ENCODE assay signal across 20 cellular contexts in genomic region chr19:13741893-13742292, GRCh38. TPM values are rescaled to one million over a fixed set of nuclear protein-coding genes. Genes with fewer than 3 reads are reported as not detected.
DNase-seq lines count a peak whose midpoint lies in the region; ATAC-seq, FAIRE-seq and TF ChIP-seq lines count a peak whose summit lies in the region.
"Had no signal": no experiment of that assay in that cellular context is flagged by ENCODE, and none has a peak within 500 bp of the region (broad histone marks: within the 10 kb centered on the region; RNA-seq: fewer than 3 reads in every experiment).

No MANE protein-coding gene starts in this region.

- H3K27me3 Mint-ChIP-seq in dendritic cell treated with granulocyte-macrophage colony-stimulating factor and Interleukin-4, amounts not matched to agents 40 ng/mL and 50 ng/mL, for 4 days = no peaks in the 10 kb centered on the region
- H3K27me3 Mint-ChIP-seq in neural crest cell (ENCODE audit: low read depth) = no peaks in the 10 kb centered on the region
- H3K27me3 Mint-ChIP-seq: CD4-positive, alpha-beta memory T cell had no signal

- in situ Hi-C loops in HepG2 (cut with HindIII; ENCODE audit: extremely low pct_ligation_motif_present, low pct_unique_long_range_greater_than_20kb) = no loop called here
- in situ Hi-C loops in HAP-1 (cut with MboI; ENCODE audit: low sequenced_read_pairs) = no loop called here

- no peaks in the 10 kb centered on the region for H3K27me3 ChIP-seq in HepG2 (ENCODE audit: control insufficient read depth in 1 of 2, insufficient read depth in 2 of 2, low read length in 2 of 2)
- no peaks in the 10 kb centered on the region for H3K27me3 ChIP-seq in right lobe of liver
- no peaks in the 10 kb centered on the region for H3K27me3 ChIP-seq in tibial nerve
- H3K27me3 ChIP-seq in HAP-1 (ENCODE audit: low read depth) = no peaks in the 10 kb centered on the region
- H3K27me3 ChIP-seq: BLaER1 had no signal

- DNase-seq in HepG2 (ENCODE audit: low spot score) (no peak), right lobe of liver (no peak), neural crest cell (ENCODE audit: low read depth, low spot score) (no peak), NOMO-1 treated with dmso at 0.1 percent for 144 hours (lab: John Stamatoyannopoulos, UW; ENCODE audit: unreplicated experiment) (no peak), tibial nerve (ENCODE audit: low spot score in 2 of 2) (no peak), HAP-1 (ENCODE audit: low spot score in 2 of 2) (no peak), cortex of kidney (lab: John Stamatoyannopoulos, UW) (no peak)
- DNase-seq: CD4-positive, alpha-beta memory T cell; DMS153; DMS79; GDM1; GM23248 had no signal

- H3K9me3 ChIP-seq in HepG2 (ENCODE audit: low read length) (no peaks in the 10 kb centered on the region), right lobe of liver (no peaks in the 10 kb centered on the region), tibial nerve (no peaks in the 10 kb centered on the region), HAP-1 (0 out of 2 replicates have a peak, but pooled peaks cover 3% of the 10 kb centered on the region)
- H3K9me3 ChIP-seq: A549, BLaER1 had no signal

- TF ChIP-seq EP300 in HepG2 (IDR thresholded peaks at IDR 0.05; ENCODE audit: low read depth in 2 of 2, low read length in 2 of 2) (no peak), HepG2 (CRISPR knock-in tag; IDR thresholded peaks at IDR 0.05; ENCODE audit: borderline replicate concordance) (no peak), tibial nerve (IDR thresholded peaks at IDR 0.05) (no peak)

- intact Hi-C loops in HepG2 (cut with micrococcal nuclease; ENCODE audit: unreplicated experiment) (no loop called here), right lobe of liver (cut with DNase I) (no loop called here)
- intact Hi-C loops in dendritic cell treated with granulocyte-macrophage colony-stimulating factor and Interleukin-4, amounts not matched to agents 40 ng/mL and 50 ng/mL, for 4 days (cut with micrococcal nuclease) = no loop called here

- ATAC-seq in HepG2 (no peak), right lobe of liver (no peak)
- ATAC-seq: A549 had no signal

- 77% methylated on average over 2 of the region's 2 CpGs for WGBS in HepG2 (ENCODE audit: low lambda C conversion rate)
- 80% methylated on average over 1 of the region's 2 CpGs for WGBS in right lobe of liver (ENCODE audit: insufficient coverage, low coverage, low lambda C conversion rate, missing lambda C conversion rate)
- WGBS in tibial nerve, 2 donors = 78 to 93% methylated on average over 2 of the region's 2 CpGs

- H3K4me3 ChIP-seq in HepG2 (replicated peaks in 1 of 3; ENCODE audit: insufficient read depth in 1 of 3, low read depth in 2 of 3, low read length in 3 of 3) (no peak overlapping the region), right lobe of liver (no peak overlapping the region), tibial nerve (no peak overlapping the region), HAP-1 (no peak overlapping the region)
- H3K4me3 ChIP-seq: A549, BLaER1, GM23248 had no signal

- no peak for TF ChIP-seq RAD21 in HepG2 (CRISPR knock-in tag; IDR thresholded peaks at IDR 0.05)

- H3K27ac Mint-ChIP-seq in dendritic cell treated with granulocyte-macrophage colony-stimulating factor and Interleukin-4, amounts not matched to agents 40 ng/mL and 50 ng/mL, for 4 days = peak overlapping the region; percentile 76
- H3K27ac Mint-ChIP-seq in neural crest cell (ENCODE audit: unreplicated experiment) = peak overlapping the region; percentile 37
- H3K27ac Mint-ChIP-seq: CD4-positive, alpha-beta memory T cell had no signal

- H3K27ac ChIP-seq in HepG2 (ENCODE audit: extremely low read length, insufficient read depth, low read length) = no peak overlapping the region
- H3K27ac ChIP-seq in right lobe of liver = no peak overlapping the region
- H3K27ac ChIP-seq in tibial nerve = no peak overlapping the region
- H3K27ac ChIP-seq: 22Rv1, A549, BLaER1, GM23248 had no signal

- POLR2A ChIA-PET in HepG2 (lab: Yijun Ruan, JAX) = interaction anchor here (1.4 kb wide), 1 partner anchor 11 kb away, joined by 4 read pairs; no protein-coding TSS in a partner anchor

- H3K9me3 Mint-ChIP-seq in dendritic cell treated with granulocyte-macrophage colony-stimulating factor and Interleukin-4, amounts not matched to agents 40 ng/mL and 50 ng/mL, for 4 days = no peaks in the 10 kb centered on the region
- H3K9me3 Mint-ChIP-seq in neural crest cell = peaks cover 1% of the 10 kb centered on the region
- H3K9me3 Mint-ChIP-seq: CD4-positive, alpha-beta memory T cell had no signal

- no peak overlapping the region for H3K4me2 ChIP-seq in HepG2 (ENCODE audit: low read depth, low read length)
- H3K4me2 ChIP-seq: A549, BLaER1 had no signal

- no peak overlapping the region for H3K9ac ChIP-seq in HepG2 (ENCODE audit: insufficient read depth, low read depth, low read length)
- H3K9ac ChIP-seq: BLaER1, GM23248 had no signal

- H3K4me3 Mint-ChIP-seq in dendritic cell treated with granulocyte-macrophage colony-stimulating factor and Interleukin-4, amounts not matched to agents 40 ng/mL and 50 ng/mL, for 4 days = no peak overlapping the region
- H3K4me3 Mint-ChIP-seq in neural crest cell = no peak overlapping the region
- H3K4me3 Mint-ChIP-seq: CD14-positive monocyte; CD4-positive, alpha-beta memory T cell had no signal

- no peaks in the 10 kb centered on the region for H3K79me2 ChIP-seq in HepG2 (ENCODE audit: insufficient read depth, low read length)

- no peaks in the 10 kb centered on the region for H3K36me3 Mint-ChIP-seq in dendritic cell treated with granulocyte-macrophage colony-stimulating factor and Interleukin-4, amounts not matched to agents 40 ng/mL and 50 ng/mL, for 4 days (ENCODE audit: low read depth)
- H3K36me3 Mint-ChIP-seq in neural crest cell (ENCODE audit: low read depth) = peaks cover 4% of the 10 kb centered on the region

- H3K36me3 ChIP-seq in HepG2 (replicated peaks in 1 of 2; ENCODE audit: control insufficient read depth in 1 of 2, insufficient read depth in 2 of 2, low read length in 2 of 2) (peaks cover 0 to 3% of the 10 kb centered on the region in 2 experiments; a peak in 1 of 5 replicates), right lobe of liver (no peaks in the 10 kb centered on the region), tibial nerve (peaks cover 0 to 14% (median 0%) of the 10 kb centered on the region in 3 donors), HAP-1 (replicated peaks) (peaks cover 3% of the 10 kb centered on the region; the same call in 1 of the 2 replicates)

- CTCF ChIA-PET in HepG2 (lab: Yijun Ruan, JAX; ENCODE audit: low intra/inter-chr PET ratio, low total read pairs) = no interaction called here

- H2AFZ ChIP-seq in HepG2 (ENCODE audit: low read length) = no peak overlapping the region
- H2AFZ ChIP-seq: GM23248 had no signal

- no peak for FAIRE-seq in HepG2 (lab: Jason Lieb, UNC)
- FAIRE-seq: A549, GM12892, GM18507, H54 had no signal

- no peaks in the 10 kb centered on the region for H4K20me1 ChIP-seq in HepG2 (ENCODE audit: insufficient read depth, low read length)
- H4K20me1 ChIP-seq: BLaER1 had no signal

- H3K4me1 ChIP-seq in HepG2 (ENCODE audit: insufficient read depth, low read length) (peaks cover 14% of the 10 kb centered on the region), right lobe of liver (no peaks in the 10 kb centered on the region), tibial nerve (no peaks in the 10 kb centered on the region), HAP-1 (peaks cover 6% of the 10 kb centered on the region; the same call in 1 of the 2 replicates)
- H3K4me1 ChIP-seq: A549 had no signal

- H3K4me1 Mint-ChIP-seq in dendritic cell treated with granulocyte-macrophage colony-stimulating factor and Interleukin-4, amounts not matched to agents 40 ng/mL and 50 ng/mL, for 4 days (ENCODE audit: low read depth) = peaks cover 33% of the 10 kb centered on the region
- no peaks in the 10 kb centered on the region for H3K4me1 Mint-ChIP-seq in neural crest cell

- TF ChIP-seq POLR2A in HepG2 (IDR thresholded peaks at IDR 0.05; ENCODE audit: insufficient read depth in 1 of 2, low read depth in 2 of 2, low read length in 2 of 2) (no peak), right lobe of liver (IDR thresholded peaks at IDR 0.05) (no peak), tibial nerve (IDR thresholded peaks at IDR 0.05) (no peak)

- no peak for TF ChIP-seq CTCF in HepG2 (CRISPR knock-in tag; IDR thresholded peaks at IDR 0.05)
- TF ChIP-seq CTCF in right lobe of liver (IDR thresholded peaks at IDR 0.05) = no peak
- TF ChIP-seq CTCF in neural crest cell (conservative IDR thresholded peaks at IDR 0.05) = no peak
- TF ChIP-seq CTCF in tibial nerve (IDR thresholded peaks at IDR 0.05) = no peak

- no TSS peak for BruUV-seq in HepG2 (replicated peaks; lab: Mats Ljungman, UMichigan)

RNA-seq across cellular contexts. Expression of gene MRI1, which starts 22.4 kb away (rescaled TPM):
- 15.3 and 20.1 TPM in 2 replicates for total RNA-seq in HepG2 (2016; rRNA removed; fragmentation: Illumina TruSeq; extraction: Trizol)
- 2.2 and 3.3 TPM in 2 replicates for total RNA-seq in HepG2 (2016; cell fraction: cytosol; rRNA removed; fragmentation: Illumina TruSeq; extraction: Trizol; ENCODE audit: low read depth)
- total RNA-seq in HepG2 (2016; cell fraction: insoluble cytoplasmic fraction; rRNA removed; fragmentation: Illumina TruSeq; extraction: Trizol) = 15.0 and 19.2 TPM in 2 replicates
- 5.4 and 5.5 TPM in 2 replicates for total RNA-seq in HepG2 (2016; cell fraction: membrane; rRNA removed; fragmentation: Illumina TruSeq; extraction: Trizol)
- total RNA-seq in HepG2 (2016; cell fraction: nucleus; rRNA removed; fragmentation: Illumina TruSeq; extraction: Trizol) = 16.8 and 19.8 TPM in 2 replicates
- 20.6 and 27.7 TPM in 2 replicates for polyA plus RNA-seq in HepG2 (2011; rRNA removed)
- 11.3 and 15.1 TPM in 2 replicates for polyA plus RNA-seq in HepG2 (2011; cell fraction: cytosol; rRNA removed)
- 130 and 140 TPM in 2 replicates for polyA plus RNA-seq in HepG2 (2011; cell fraction: nucleus; rRNA removed)
- 9.3 and 11.3 TPM in 2 replicates for polyA plus RNA-seq in HepG2 (2012)
- 2.0 and 2.1 TPM in 2 replicates for polyA plus RNA-seq in HepG2 (2016; cell fraction: cytosol; fragmentation: Illumina TruSeq; extraction: Trizol; ENCODE audit: low read depth)
- polyA plus RNA-seq in HepG2 (2016; cell fraction: insoluble cytoplasmic fraction; fragmentation: Illumina TruSeq; extraction: Trizol; ENCODE audit: low read depth) = 14.4 and 15.2 TPM in 2 replicates
- 3.7 TPM in 2 replicates for polyA plus RNA-seq in HepG2 (2016; cell fraction: membrane; fragmentation: Illumina TruSeq; extraction: Trizol; ENCODE audit: low read depth)
- 38.8 and 42.1 TPM in 2 replicates for polyA plus RNA-seq in HepG2 (2016; cell fraction: nucleus; fragmentation: Illumina TruSeq; extraction: Trizol; ENCODE audit: insufficient read depth, low read depth)
- polyA minus RNA-seq in HepG2 (2011; rRNA and poly(A)+ RNA removed; ENCODE audit: low replicate concordance) = 31.0 and 50.1 TPM in 2 replicates
- polyA minus RNA-seq in HepG2 (2011; cell fraction: cytosol; rRNA and poly(A)+ RNA removed) = 12.0 and 12.5 TPM in 2 replicates
- polyA minus RNA-seq in HepG2 (2011; cell fraction: nucleus; rRNA and poly(A)+ RNA removed) = 12.9 and 13.9 TPM in 2 replicates
- 10 to 100 TPM; 14.5 to 30.5 (median 24.1) TPM for total RNA-seq in right lobe of liver
- 24.0 TPM in 2 replicates for total RNA-seq in neural crest cell
- total RNA-seq in tibial nerve = 100 to 1,000 TPM in 2 of 4 donors, 10 to 100 TPM in 2; 52.4 to 167 (median 94.4) TPM

RNA-seq across cellular contexts. Expression of gene C19orf53, which starts 32.4 kb away (rescaled TPM):
- total RNA-seq in HepG2 (2016; rRNA removed; fragmentation: Illumina TruSeq; extraction: Trizol) = 127 and 129 TPM in 2 replicates
- total RNA-seq in HepG2 (2016; cell fraction: cytosol; rRNA removed; fragmentation: Illumina TruSeq; extraction: Trizol; ENCODE audit: low read depth) = 100 and 107 TPM in 2 replicates
- total RNA-seq in HepG2 (2016; cell fraction: insoluble cytoplasmic fraction; rRNA removed; fragmentation: Illumina TruSeq; extraction: Trizol) = 120 and 139 TPM in 2 replicates
- 129 and 137 TPM in 2 replicates for total RNA-seq in HepG2 (2016; cell fraction: membrane; rRNA removed; fragmentation: Illumina TruSeq; extraction: Trizol)
- 38.1 and 46.3 TPM in 2 replicates for total RNA-seq in HepG2 (2016; cell fraction: nucleus; rRNA removed; fragmentation: Illumina TruSeq; extraction: Trizol)
- 130 and 154 TPM in 2 replicates for polyA plus RNA-seq in HepG2 (2011; rRNA removed)
- 136 and 140 TPM in 2 replicates for polyA plus RNA-seq in HepG2 (2011; cell fraction: cytosol; rRNA removed)
- polyA plus RNA-seq in HepG2 (2011; cell fraction: nucleus; rRNA removed) = 41.3 and 46.6 TPM in 2 replicates
- polyA plus RNA-seq in HepG2 (2012) = 81.4 and 137 TPM in 2 replicates
- polyA plus RNA-seq in HepG2 (2016; cell fraction: cytosol; fragmentation: Illumina TruSeq; extraction: Trizol; ENCODE audit: low read depth) = 129 and 144 TPM in 2 replicates
- polyA plus RNA-seq in HepG2 (2016; cell fraction: insoluble cytoplasmic fraction; fragmentation: Illumina TruSeq; extraction: Trizol; ENCODE audit: low read depth) = 157 and 159 TPM in 2 replicates
- polyA plus RNA-seq in HepG2 (2016; cell fraction: membrane; fragmentation: Illumina TruSeq; extraction: Trizol; ENCODE audit: low read depth) = 161 and 164 TPM in 2 replicates
- 79.1 and 91.5 TPM in 2 replicates for polyA plus RNA-seq in HepG2 (2016; cell fraction: nucleus; fragmentation: Illumina TruSeq; extraction: Trizol; ENCODE audit: insufficient read depth, low read depth)
- polyA minus RNA-seq in HepG2 (2011; rRNA and poly(A)+ RNA removed; ENCODE audit: low replicate concordance) = 66.1 and 174 TPM in 2 replicates
- 29.3 and 33.8 TPM in 2 replicates for polyA minus RNA-seq in HepG2 (2011; cell fraction: cytosol; rRNA and poly(A)+ RNA removed)
- 14.4 and 17.7 TPM in 2 replicates for polyA minus RNA-seq in HepG2 (2011; cell fraction: nucleus; rRNA and poly(A)+ RNA removed)
- 100 to 1,000 TPM in 2 of 6 experiments, 10 to 100 TPM in 4; 30.6 to 227 (median 32.8) TPM for total RNA-seq in right lobe of liver
- 89.1 and 111 TPM in 2 replicates for total RNA-seq in neural crest cell
- total RNA-seq in tibial nerve = 100 to 1,000 TPM; 187 to 290 (median 235) TPM

RNA-seq across cellular contexts. Expression of gene ZSWIM4, which starts 53.4 kb away (rescaled TPM):
- total RNA-seq in HepG2 (2016; rRNA removed; fragmentation: Illumina TruSeq; extraction: Trizol) = 0.27 and 0.33 TPM in 2 replicates
- total RNA-seq in HepG2 (2016; cell fraction: cytosol; rRNA removed; fragmentation: Illumina TruSeq; extraction: Trizol; ENCODE audit: low read depth) = 0.10 and 0.35 TPM in 2 replicates
- total RNA-seq in HepG2 (2016; cell fraction: insoluble cytoplasmic fraction; rRNA removed; fragmentation: Illumina TruSeq; extraction: Trizol) = 0.22 and 0.28 TPM in 2 replicates
- total RNA-seq in HepG2 (2016; cell fraction: membrane; rRNA removed; fragmentation: Illumina TruSeq; extraction: Trizol) = 0.09 and 0.14 TPM in 2 replicates
- 0.28 and 0.37 TPM in 2 replicates for total RNA-seq in HepG2 (2016; cell fraction: nucleus; rRNA removed; fragmentation: Illumina TruSeq; extraction: Trizol)
- polyA plus RNA-seq in HepG2 (2011; rRNA removed) = 0.86 and 1.8 TPM in 2 replicates
- polyA plus RNA-seq in HepG2 (2011; cell fraction: cytosol; rRNA removed) = 0.91 and 1.2 TPM in 2 replicates
- polyA plus RNA-seq in HepG2 (2011; cell fraction: nucleus; rRNA removed) = 3.4 and 3.5 TPM in 2 replicates
- polyA plus RNA-seq in HepG2 (2012) = 1.5 and 2.1 TPM in 2 replicates
- polyA plus RNA-seq in HepG2 (2016; cell fraction: cytosol; fragmentation: Illumina TruSeq; extraction: Trizol; ENCODE audit: low read depth) = 0.02 TPM in 1 of 2 replicates, not detected in the other
- 0.38 and 0.45 TPM in 2 replicates for polyA plus RNA-seq in HepG2 (2016; cell fraction: insoluble cytoplasmic fraction; fragmentation: Illumina TruSeq; extraction: Trizol; ENCODE audit: low read depth)
- 0.14 and 0.20 TPM in 2 replicates for polyA plus RNA-seq in HepG2 (2016; cell fraction: membrane; fragmentation: Illumina TruSeq; extraction: Trizol; ENCODE audit: low read depth)
- polyA plus RNA-seq in HepG2 (2016; cell fraction: nucleus; fragmentation: Illumina TruSeq; extraction: Trizol; ENCODE audit: insufficient read depth, low read depth) = 0.48 and 0.55 TPM in 2 replicates
- polyA minus RNA-seq in HepG2 (2011; rRNA and poly(A)+ RNA removed; ENCODE audit: low replicate concordance) = 1.7 and 5.3 TPM in 2 replicates
- polyA minus RNA-seq in HepG2 (2011; cell fraction: cytosol; rRNA and poly(A)+ RNA removed) = 2.5 and 2.7 TPM in 2 replicates
- polyA minus RNA-seq in HepG2 (2011; cell fraction: nucleus; rRNA and poly(A)+ RNA removed) = 2.1 and 2.4 TPM in 2 replicates
- total RNA-seq in right lobe of liver = 1 to 10 TPM in 5 of 6 experiments, under 1 TPM in 1; 0.98 to 3.7 (median 1.7) TPM
- 19.3 and 19.9 TPM in 2 replicates for total RNA-seq in neural crest cell
- total RNA-seq in tibial nerve = 10 to 100 TPM in 1 of 4 donors, 1 to 10 TPM in 3; 2.8 to 19.8 (median 4.0) TPM
